In the genomic region with DNA sequence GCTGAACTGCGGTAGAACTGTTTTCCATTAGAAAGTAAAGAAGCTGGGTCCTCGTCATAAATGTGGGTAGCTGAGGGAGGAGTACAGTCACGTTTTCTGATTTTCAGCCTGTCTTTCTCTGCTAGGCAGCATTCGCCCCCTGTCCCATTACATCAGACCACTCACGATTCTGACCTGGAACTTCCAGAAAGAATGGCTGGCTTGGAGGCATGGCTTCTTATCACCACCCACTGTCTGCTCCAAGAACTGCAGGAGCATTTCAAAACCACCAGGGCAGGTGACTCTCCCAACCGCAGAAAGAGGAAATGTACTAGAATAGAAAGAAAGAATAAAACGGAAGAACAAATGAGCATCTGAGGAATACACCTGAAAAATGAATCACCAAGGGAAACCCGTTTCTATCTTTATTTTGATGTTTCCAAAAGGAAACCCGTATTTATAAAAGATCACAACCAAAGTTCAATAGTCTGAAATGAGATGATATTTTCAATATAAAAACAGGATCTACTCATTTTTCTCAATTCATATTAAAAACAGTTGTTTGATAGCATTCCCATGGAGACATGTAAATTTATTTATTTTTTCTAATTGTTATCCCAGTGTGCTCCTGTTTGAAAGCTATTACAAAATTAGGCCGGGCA, we compare ENCODE assay signal across 8 cellular contexts.
A peak's percentile ranks its signal among the peaks of the same experiment; 100 is the strongest.
DNase-seq lines count a peak whose midpoint lies in the region; ATAC-seq and TF ChIP-seq lines count a peak whose summit lies in the region.

No MANE protein-coding gene starts in this region.

- TF ChIP-seq CTCF in AG09309 (IDR thresholded peaks at IDR 0.05; ENCODE audit: control insufficient read depth, insufficient read depth, low read depth, low read length, missing control alignments) (peak; percentile 95), fibroblast of pulmonary artery (IDR thresholded peaks at IDR 0.05; ENCODE audit: low read length, missing control alignments) (peak; percentile 99)

- no peaks in the 10 kb centered on the region for H3K36me3 Mint-ChIP-seq in activated T-cell treated with anti-CD3 and anti-CD28 coated beads, Interleukin-2, amount 50 U/mL, for 24 hours (ENCODE audit: low read depth)

- H3K4me3 ChIP-seq in AG09309 (ENCODE audit: control insufficient read depth, low read depth, low read length) (no peak overlapping the region), fibroblast of pulmonary artery (replicated peaks; ENCODE audit: low read depth, low read length) (no peak overlapping the region)

- peak; percentile 58 for ATAC-seq in GM18498 (IDR thresholded peaks at IDR 0.05; ENCODE audit: unreplicated experiment)
- ATAC-seq in HG03442 (IDR thresholded peaks at IDR 0.05; ENCODE audit: unreplicated experiment): peak; percentile 39
- no peak for ATAC-seq in HG02938 (IDR thresholded peaks at IDR 0.05; ENCODE audit: unreplicated experiment)

- DNase-seq in AG09309 (ENCODE audit: low read depth): peak; percentile 47
- DNase-seq in NOMO-1 treated with DMSO at 0.1 percent for 48 hours (lab: John Stamatoyannopoulos, UW; ENCODE audit: unreplicated experiment): peak; percentile 91
- DNase-seq in activated T-cell treated with anti-CD3 and anti-CD28 coated beads, Interleukin-2, amount 50 U/mL, for 24 hours: peak; percentile 57
- peak; percentile 87 for DNase-seq in fibroblast of pulmonary artery (ENCODE audit: low read depth)
- peak in 35 of 56 donors; percentile 3 to 61 (median 17) for DNase-seq in nucleus accumbens (lab: John Stamatoyannopoulos, UW)

- peak overlapping the region; percentile 8 for H3K4me3 Mint-ChIP-seq in activated T-cell treated with anti-CD3 and anti-CD28 coated beads, Interleukin-2, amount 50 U/mL, for 24 hours

- peak overlapping the region; percentile 15 for H3K27ac Mint-ChIP-seq in activated T-cell treated with anti-CD3 and anti-CD28 coated beads, Interleukin-2, amount 50 U/mL, for 24 hours

- no peaks in the 10 kb centered on the region for H3K9me3 Mint-ChIP-seq in activated T-cell treated with anti-CD3 and anti-CD28 coated beads, Interleukin-2, amount 50 U/mL, for 24 hours

- H3K4me1 Mint-ChIP-seq in activated T-cell treated with anti-CD3 and anti-CD28 coated beads, Interleukin-2, amount 50 U/mL, for 24 hours (ENCODE audit: low read depth): peaks cover 20% of the 10 kb centered on the region

- peaks cover 33% of the 10 kb centered on the region for H3K27me3 Mint-ChIP-seq in activated T-cell treated with anti-CD3 and anti-CD28 coated beads, Interleukin-2, amount 50 U/mL, for 24 hours

Comparison
In these comparisons a context has a peak if more than half of its experiments do, and no peak if none do; other contexts are left out.
1. DNase-seq: peak in every context shown above with its lines; median percentile 91 in NOMO-1 treated with DMSO at 0.1 percent for 48 hours; 87 in fibroblast of pulmonary artery; 57 in activated T-cell treated with anti-CD3 and anti-CD28 coated beads, Interleukin-2, amount 50 U/mL, for 24 hours; 47 in AG09309; 17 in nucleus accumbens.